ENCODE assay signal across 1 cellular context in the genomic region with DNA sequence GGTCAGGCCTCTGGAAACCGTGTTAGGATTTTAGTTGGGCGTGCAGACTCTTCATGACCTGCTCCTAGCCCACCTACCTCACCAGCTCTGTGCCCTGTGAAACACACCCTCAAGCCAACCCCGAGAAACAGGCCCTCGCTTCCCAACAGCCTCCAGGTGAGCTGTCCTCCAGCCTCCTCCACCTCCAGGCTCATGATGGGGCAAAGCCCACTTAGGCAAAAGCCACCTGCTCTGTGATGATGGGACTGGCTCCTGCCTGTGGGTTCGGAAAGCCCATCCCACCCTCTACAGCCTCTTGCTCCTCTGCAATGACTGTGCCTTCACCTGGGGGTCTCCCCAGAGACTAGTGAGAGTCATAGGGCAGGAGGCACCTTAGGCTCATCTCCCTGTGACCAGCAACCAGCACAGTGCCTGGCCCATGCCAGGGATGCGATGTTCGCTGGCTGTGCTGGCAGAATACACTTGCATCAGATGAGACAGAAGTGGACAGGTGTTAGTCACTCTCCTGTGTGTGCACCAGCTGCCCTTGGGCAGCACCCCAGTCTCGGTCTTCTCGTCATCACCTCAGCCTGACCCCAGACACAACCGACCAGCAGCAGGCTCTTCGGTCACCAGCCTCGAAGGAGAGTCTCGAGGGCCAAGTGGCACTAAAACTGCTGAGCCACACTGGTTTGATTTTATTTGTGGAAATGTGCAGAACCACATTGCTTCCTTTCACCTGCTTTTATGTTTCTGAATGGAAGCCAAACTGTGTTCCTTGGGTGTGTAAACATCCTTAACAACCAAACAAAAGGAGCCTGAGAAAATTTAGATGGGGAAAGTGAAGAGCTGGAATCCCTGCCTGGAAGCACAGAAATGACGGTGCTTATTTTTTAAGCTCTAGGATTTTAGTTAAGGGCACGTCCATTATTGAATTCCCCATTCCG.
TF ChIP-seq lines count a peak whose summit lies in the region.

No MANE protein-coding gene starts in this region.

TF ChIP-seq in HepG2, 621 proteins besides CTCF, POLR2A, EP300 and RAD21:
- TF ChIP-seq MAFK (conservative IDR thresholded peaks at IDR 0.05 in 1 of 2, IDR thresholded peaks at IDR 0.05 in 1 of 2; ENCODE audit: low read length in 2 of 2), result 0 out of 4 replicates have a peak, but pooled peaks of 1 of the 2 experiments have one; percentile 10
- TF ChIP-seq AHR (CRISPR knock-in tag; IDR thresholded peaks at IDR 0.05), result peak; percentile 47; the same call in 1 of the 2 replicates
- TF ChIP-seq, protein P1, sequence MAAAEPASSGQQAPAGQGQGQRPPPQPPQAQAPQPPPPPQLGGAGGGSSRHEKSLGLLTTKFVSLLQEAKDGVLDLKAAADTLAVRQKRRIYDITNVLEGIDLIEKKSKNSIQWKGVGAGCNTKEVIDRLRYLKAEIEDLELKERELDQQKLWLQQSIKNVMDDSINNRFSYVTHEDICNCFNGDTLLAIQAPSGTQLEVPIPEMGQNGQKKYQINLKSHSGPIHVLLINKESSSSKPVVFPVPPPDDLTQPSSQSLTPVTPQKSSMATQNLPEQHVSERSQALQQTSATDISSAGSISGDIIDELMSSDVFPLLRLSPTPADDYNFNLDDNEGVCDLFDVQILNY (CRISPR knock-in tag; conservative IDR thresholded peaks at IDR 0.05), result no peak
- TF ChIP-seq, protein P2, sequence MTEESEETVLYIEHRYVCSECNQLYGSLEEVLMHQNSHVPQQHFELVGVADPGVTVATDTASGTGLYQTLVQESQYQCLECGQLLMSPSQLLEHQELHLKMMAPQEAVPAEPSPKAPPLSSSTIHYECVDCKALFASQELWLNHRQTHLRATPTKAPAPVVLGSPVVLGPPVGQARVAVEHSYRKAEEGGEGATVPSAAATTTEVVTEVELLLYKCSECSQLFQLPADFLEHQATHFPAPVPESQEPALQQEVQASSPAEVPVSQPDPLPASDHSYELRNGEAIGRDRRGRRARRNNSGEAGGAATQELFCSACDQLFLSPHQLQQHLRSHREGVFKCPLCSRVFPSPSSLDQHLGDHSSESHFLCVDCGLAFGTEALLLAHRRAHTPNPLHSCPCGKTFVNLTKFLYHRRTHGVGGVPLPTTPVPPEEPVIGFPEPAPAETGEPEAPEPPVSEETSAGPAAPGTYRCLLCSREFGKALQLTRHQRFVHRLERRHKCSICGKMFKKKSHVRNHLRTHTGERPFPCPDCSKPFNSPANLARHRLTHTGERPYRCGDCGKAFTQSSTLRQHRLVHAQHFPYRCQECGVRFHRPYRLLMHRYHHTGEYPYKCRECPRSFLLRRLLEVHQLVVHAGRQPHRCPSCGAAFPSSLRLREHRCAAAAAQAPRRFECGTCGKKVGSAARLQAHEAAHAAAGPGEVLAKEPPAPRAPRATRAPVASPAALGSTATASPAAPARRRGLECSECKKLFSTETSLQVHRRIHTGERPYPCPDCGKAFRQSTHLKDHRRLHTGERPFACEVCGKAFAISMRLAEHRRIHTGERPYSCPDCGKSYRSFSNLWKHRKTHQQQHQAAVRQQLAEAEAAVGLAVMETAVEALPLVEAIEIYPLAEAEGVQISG (CRISPR knock-in tag; IDR thresholded peaks at IDR 0.05), result no peak
- 0 out of 2 replicates have a peak, but pooled peaks have one; percentile 19 for TF ChIP-seq KDM2A (CRISPR knock-in tag; IDR thresholded peaks at IDR 0.05; ENCODE audit: borderline replicate concordance, low read depth)
- no peak for TF ChIP-seq ZNF816 (CRISPR knock-in tag; IDR thresholded peaks at IDR 0.05; ENCODE audit: borderline replicate concordance)
- no peak for TF ChIP-seq PAWR (CRISPR knock-in tag; IDR thresholded peaks at IDR 0.05; ENCODE audit: borderline replicate concordance)
- 0 out of 2 replicates have a peak, but pooled peaks have one; percentile 15 for TF ChIP-seq AKAP8 (CRISPR knock-in tag; IDR thresholded peaks at IDR 0.05)
- no peak for TF ChIP-seq MEF2D (CRISPR knock-in tag; IDR thresholded peaks at IDR 0.05)
- peak; percentile 20; the same call in 1 of the 2 replicates for TF ChIP-seq ZNF768 (CRISPR knock-in tag; IDR thresholded peaks at IDR 0.05)
- no peak for TF ChIP-seq FOXA1 (IDR thresholded peaks at IDR 0.05)
- TF ChIP-seq FOXA1 (CRISPR knock-in tag; IDR thresholded peaks at IDR 0.05), result no peak
